Comparison of ENCODE assay signal across 8 cellular contexts in the genomic region with DNA sequence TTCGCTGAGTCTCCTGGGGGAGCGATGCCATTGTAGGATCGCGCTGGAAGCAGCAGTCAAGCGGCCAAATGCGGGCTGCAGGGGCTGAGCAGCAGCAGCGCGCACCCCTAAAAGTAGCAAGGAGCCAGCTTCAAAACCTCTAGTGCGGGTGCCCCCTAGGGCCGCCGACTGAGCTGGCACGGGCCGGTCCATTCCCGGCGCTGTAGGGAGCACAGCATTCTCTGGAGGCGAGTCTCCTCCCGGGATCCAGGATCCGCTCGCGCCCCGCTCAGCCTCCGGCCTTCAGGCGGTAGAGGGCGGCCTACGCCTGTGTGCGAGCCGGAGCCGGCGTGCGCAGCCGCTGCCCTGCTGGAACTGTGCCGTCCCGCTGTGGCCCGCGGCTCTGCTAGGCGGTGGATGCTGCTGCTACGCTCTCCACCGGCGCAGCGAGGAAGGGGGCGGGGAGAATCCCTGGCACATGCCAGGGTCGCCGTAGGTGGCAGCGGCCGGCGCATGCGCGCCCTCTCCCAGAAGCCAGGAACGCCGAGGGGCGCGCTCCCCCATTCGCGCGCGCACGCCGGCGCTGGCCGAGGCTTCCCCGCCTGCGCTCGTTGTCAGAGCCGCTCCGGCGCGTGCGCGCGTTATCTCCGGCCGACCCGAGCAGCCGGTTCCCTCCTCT. TPM values are rescaled to one million over a fixed set of nuclear protein-coding genes. Genes with fewer than 3 reads are reported as not detected.
DNase-seq lines count a peak whose midpoint lies in the region; ATAC-seq and TF ChIP-seq lines count a peak whose summit lies in the region.

A gene (plus strand): TSS at position 542 of the 658 bp plus-strand sequence. CDS start 148,834 bp downstream, outside the sequence.

- H3K4me1 Mint-ChIP-seq in endothelial cell (ENCODE audit: unreplicated experiment) (peaks cover 11% of the 10 kb centered on the region), mesothelial cell of epicardium (peaks cover 27% of the 10 kb centered on the region)

- peak within 1 kb of the TSS; percentile 81 for H3K4me2 ChIP-seq in OCI-LY1 (ENCODE audit: low read length)

- DNase-seq in DMS114 treated with DMSO at 0.1 percent for 48 hours (lab: John Stamatoyannopoulos, UW; ENCODE audit: unreplicated experiment) (peak; percentile 74), HuH-7.5 (ENCODE audit: low spot score) (peak; percentile 57), endothelial cell (ENCODE audit: low spot score) (peak; percentile 95), mesothelial cell of epicardium (ENCODE audit: low spot score in 2 of 2, unreplicated experiment in 2 of 2) (peak; percentile 88 to 94)
- DNase-seq in activated CD8-positive, alpha-beta memory T cell treated with anti-CD3 and anti-CD28 coated beads, Interleukin-2, amount 50 U/mL, for 48 hours = peak; percentile 96
- DNase-seq in stimulated activated CD8-positive, alpha-beta memory T cell treated with anti-CD3 and anti-CD28 coated beads, Interleukin-15, amount 100 ng/mL, for 48 hours (ENCODE audit: low read depth in 2 of 2) = peak; percentile 91 to 95

- H3K4me3 Mint-ChIP-seq in endothelial cell (ENCODE audit: unreplicated experiment) = peak within 1 kb of the TSS; percentile 97
- H3K4me3 Mint-ChIP-seq in mesothelial cell of epicardium = peak within 1 kb of the TSS; percentile 97

- H3K27ac ChIP-seq in OCI-LY1 (ENCODE audit: low read depth, low read length, poor library complexity, severe bottlenecking) = peak within 1 kb of the TSS; percentile 87

- H3K9me2 ChIP-seq in OCI-LY1 (ENCODE audit: low read depth, low read length) = no peaks in the 10 kb centered on the region

- H3F3A ChIP-seq in OCI-LY1 (ENCODE audit: insufficient read depth, low read length) = 0 out of 2 replicates have a peak, but pooled peaks cover 5% of the 10 kb centered on the region

- H2AFZ ChIP-seq in OCI-LY1 (ENCODE audit: low read length) = peak within 1 kb of the TSS; percentile 52; the same call in 1 of the 2 replicates

- H3K36me3 Mint-ChIP-seq in endothelial cell (ENCODE audit: low read depth, unreplicated experiment) = peaks cover 2% of the 10 kb centered on the region
- H3K36me3 Mint-ChIP-seq in mesothelial cell of epicardium = no peaks in the 10 kb centered on the region

- peak within 1 kb of the TSS; percentile 94 for H3K9ac ChIP-seq in OCI-LY1 (ENCODE audit: low read length)

- H3K36me3 ChIP-seq in OCI-LY1 (ENCODE audit: insufficient read depth, low read length) = no peaks in the 10 kb centered on the region

- peaks cover 2% of the 10 kb centered on the region for H3K27me3 Mint-ChIP-seq in endothelial cell (ENCODE audit: unreplicated experiment)
- H3K27me3 Mint-ChIP-seq in mesothelial cell of epicardium (ENCODE audit: low read depth) = no peaks in the 10 kb centered on the region

- peak; percentile 72 for TF ChIP-seq CTCF in OCI-LY1 (IDR thresholded peaks at IDR 0.05; ENCODE audit: low read length)
- no peak for TF ChIP-seq CTCF in endothelial cell (IDR thresholded peaks at IDR 0.05; ENCODE audit: unreplicated experiment)
- TF ChIP-seq CTCF in mesothelial cell of epicardium (IDR thresholded peaks at IDR 0.05; ENCODE audit: unreplicated experiment) = peak; percentile 40

- H4K20me1 ChIP-seq in OCI-LY1 (ENCODE audit: insufficient read depth, low read length) = no peaks in the 10 kb centered on the region

- H3K79me2 ChIP-seq in OCI-LY1 (ENCODE audit: insufficient read depth, low read length) = peaks cover 43% of the 10 kb centered on the region

- ATAC-seq in GM21526 (IDR thresholded peaks at IDR 0.05; ENCODE audit: low FRiP score, unreplicated experiment) = peak; percentile 59

- H3K9me3 Mint-ChIP-seq in endothelial cell (ENCODE audit: unreplicated experiment) (no peaks in the 10 kb centered on the region), mesothelial cell of epicardium (no peaks in the 10 kb centered on the region)

- H3K4me1 ChIP-seq in OCI-LY1 (ENCODE audit: insufficient read depth, low read length, severe bottlenecking) = peaks cover 26% of the 10 kb centered on the region

- H3K27ac Mint-ChIP-seq in endothelial cell (ENCODE audit: unreplicated experiment) (peak within 1 kb of the TSS; percentile 82), mesothelial cell of epicardium (peak within 1 kb of the TSS; percentile 98)

- no peaks in the 10 kb centered on the region for H3K27me3 ChIP-seq in OCI-LY1 (ENCODE audit: insufficient read depth, low read length)

- H3K9me3 ChIP-seq in OCI-LY1 (ENCODE audit: low read length) = no peaks in the 10 kb centered on the region

- H3K4me3 ChIP-seq in OCI-LY1 (ENCODE audit: low read depth, low read length, poor library complexity, severe bottlenecking) = peak within 1 kb of the TSS; percentile 90

RNA-seq across cellular contexts. Expression of the gene that starts here (rescaled TPM):
- 65.4 TPM for total RNA-seq in endothelial cell (ENCODE audit: unreplicated experiment)
- 48.9 to 51.8 TPM (median 49.4 TPM) in 3 replicates for total RNA-seq in mesothelial cell of epicardium

Comparison
In these comparisons a context has a peak if more than half of its experiments do, and no peak if none do; other contexts are left out.
1. Peak in every context shown above with its lines: DNase-seq, ATAC-seq, H3K4me3 ChIP-seq and H3K27ac ChIP-seq.